35 cellular contexts compared by ENCODE assay signal in the genomic region with DNA sequence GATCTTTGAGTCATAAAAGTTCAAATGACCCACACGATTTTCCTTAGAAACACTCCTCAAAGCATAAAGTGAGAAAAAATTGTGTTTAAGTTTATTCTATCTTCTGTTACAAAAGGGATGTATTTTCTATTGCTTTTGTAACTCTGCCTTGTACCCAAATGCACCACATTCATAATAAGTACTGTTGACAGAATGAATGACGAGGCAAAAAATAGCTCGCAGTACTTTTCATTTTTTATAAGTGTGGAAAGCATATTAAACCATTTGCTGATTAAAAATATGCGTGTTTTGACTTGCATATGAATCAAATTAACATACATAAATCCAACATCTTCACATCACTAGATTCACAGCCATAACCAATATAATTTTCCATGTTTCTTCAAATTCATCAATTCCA.
"Had no signal": no experiment of that assay in that cellular context is flagged by ENCODE, and none has a peak within 500 bp of the region (broad histone marks: within the 10 kb centered on the region; RNA-seq: fewer than 3 reads in every experiment).

No MANE protein-coding gene starts in this region.

- DNase-seq: Kasumi-1, MG63, MM.1S, MV-4-11, NCI-H1048, NCI-H1092, NCI-H1092 treated with DMSO at 0.1 percent for 48 hours, NCI-H1105, NCI-H1105 treated with DMSO at 0.1 percent for 48 hours, NCI-H1417, NCI-H1417 treated with DMSO at 0.1 percent for 48 hours, NCI-H1436, NCI-H1436 treated with DMSO at 0.1 percent for 48 hours, NCI-H146, NCI-H1694, NCI-H1694 treated with DMSO at 0.1 percent for 48 hours, NCI-H187, NCI-H187 treated with DMSO at 0.1 percent for 48 hours, NCI-H1930, NCI-H2029, NCI-H2029 treated with DMSO at 0.1 percent for 48 hours, NCI-H2081, NCI-H2081 treated with DMSO at 0.1 percent for 48 hours, NCI-H2107, NCI-H2171, NCI-H2171 treated with DMSO at 0.1 percent for 48 hours, NCI-H2227 treated with DMSO at 0.1 percent for 48 hours, NCI-H226, NCI-H345, NCI-H446, NCI-H446 treated with DMSO at 0.1 percent for 48 hours, NCI-H510A, NCI-H510A treated with DMSO at 0.1 percent for 48 hours, NCI-H524, NCI-H524 treated with DMSO at 0.1 percent for 48 hours had no signal

- H3K9me3 ChIP-seq: MG63 had no signal

- H3K27me3 ChIP-seq: MG63 had no signal

- H3K36me3 ChIP-seq: MG63 had no signal

- H3K4me3 ChIP-seq: MG63 had no signal
